9 cellular contexts compared by ENCODE assay signal in genomic region chr15:63938486-63939061, GRCh38.
A peak's percentile ranks its signal among the peaks of the same experiment; 100 is the strongest.
DNase-seq lines count a peak whose midpoint lies in the region; ATAC-seq and TF ChIP-seq lines count a peak whose summit lies in the region.
"Had no signal": no experiment of that assay in that cellular context is flagged by ENCODE, and none has a peak within 500 bp of the region (broad histone marks: within the 10 kb centered on the region; RNA-seq: fewer than 3 reads in every experiment).

No MANE protein-coding gene starts in this region.

- no peaks in the 10 kb centered on the region for H3K36me3 Mint-ChIP-seq in T-cell
- H3K36me3 Mint-ChIP-seq in HFFc6 (ENCODE audit: low read depth), result no peaks in the 10 kb centered on the region
- no peaks in the 10 kb centered on the region for H3K36me3 Mint-ChIP-seq in type B pancreatic cell

- POLR2A ChIA-PET in T-cell (lab: Charles Lee), result interaction anchor here in 1 of 2 donors (0.6 kb wide), 1 partner anchor 619 kb away, joined by 6 read pairs; no protein-coding TSS in a partner anchor

- H3K27ac ChIP-seq in SJCRH30, result no peak overlapping the region

- peak overlapping the region in 1 of 3 donors; percentile 58 for H3K4me3 Mint-ChIP-seq in T-cell
- H3K4me3 Mint-ChIP-seq in HFFc6, result no peak overlapping the region
- H3K4me3 Mint-ChIP-seq in type B pancreatic cell, result no peak overlapping the region

- no peaks in the 10 kb centered on the region for H3K9me3 Mint-ChIP-seq in T-cell
- H3K9me3 Mint-ChIP-seq in HFFc6, result no peaks in the 10 kb centered on the region
- H3K9me3 Mint-ChIP-seq in type B pancreatic cell, result no peaks in the 10 kb centered on the region

- CTCF ChIA-PET in T-cell (lab: Charles Lee), result interaction anchor here in 1 of 2 donors (0.6 to 0.7 kb wide), 4 partner anchors 9 to 537 kb away, joined by 3 to 6 read pairs (median 4); no protein-coding TSS in a partner anchor

- H3K4me1 ChIP-seq in skeletal muscle satellite cell (ENCODE audit: control insufficient read depth, insufficient read depth, low read length) (peaks cover 28% of the 10 kb centered on the region), SJCRH30 (peaks cover 11% of the 10 kb centered on the region; the same call in 1 of the 2 replicates)

- peak overlapping the region; percentile 94 to 95 for H3K27ac Mint-ChIP-seq in T-cell
- H3K27ac Mint-ChIP-seq in HFFc6, result no peak overlapping the region
- H3K27ac Mint-ChIP-seq in type B pancreatic cell, result no peak overlapping the region

- peak overlapping the region; percentile 38 for H3K4me2 ChIP-seq in skeletal muscle satellite cell (ENCODE audit: low read length)

- H3K36me3 ChIP-seq in skeletal muscle satellite cell (ENCODE audit: insufficient read depth, low read length) (no peaks in the 10 kb centered on the region), SJCRH30 (no peaks in the 10 kb centered on the region)
- H3K36me3 ChIP-seq: esophagus squamous epithelium had no signal

- DNase-seq in D341Med (ENCODE audit: low spot score) (peak; percentile 6), T-cell (no peak), dermis blood vessel endothelial cell (peak; percentile 43), SJCRH30 (no peak), NCI-H2227 treated with DMSO at 0.1 percent for 48 hours (lab: John Stamatoyannopoulos, UW) (no peak), HFFc6 (no peak), type B pancreatic cell (ENCODE audit: extremely low spot score, unreplicated experiment) (no peak)
- DNase-seq: esophagus squamous epithelium had no signal

- H3K4me1 Mint-ChIP-seq in T-cell (peaks cover 36 to 48% (median 36%) of the 10 kb centered on the region in 3 donors), HFFc6 (ENCODE audit: low read depth) (peaks cover 23% of the 10 kb centered on the region), type B pancreatic cell (ENCODE audit: unreplicated experiment) (peaks cover 13% of the 10 kb centered on the region)

- H3K4me3 ChIP-seq in skeletal muscle satellite cell (ENCODE audit: low read length), result peak overlapping the region; percentile 9
- H3K4me3 ChIP-seq in SJCRH30, result no peak overlapping the region
- H3K4me3 ChIP-seq: esophagus squamous epithelium had no signal

- H3K9me3 ChIP-seq in skeletal muscle satellite cell (replicated peaks; ENCODE audit: low read length) (no peaks in the 10 kb centered on the region), SJCRH30 (replicated peaks) (no peaks in the 10 kb centered on the region; the same call in 1 of the 2 replicates)
- H3K9me3 ChIP-seq: esophagus squamous epithelium had no signal

- TF ChIP-seq CTCF in HFFc6 (IDR thresholded peaks at IDR 0.05) (no peak), type B pancreatic cell (conservative IDR thresholded peaks at IDR 0.05) (no peak)

- no peaks in the 10 kb centered on the region for H3K27me3 ChIP-seq in skeletal muscle satellite cell (ENCODE audit: control insufficient read depth, insufficient read depth, low read length)
- no peaks in the 10 kb centered on the region for H3K27me3 ChIP-seq in SJCRH30
- H3K27me3 ChIP-seq: esophagus squamous epithelium had no signal

- no peak overlapping the region for H3K9ac ChIP-seq in skeletal muscle satellite cell (ENCODE audit: low read depth, low read length)

- peak in 3 of 4 experiments; percentile 18 to 46 (median 33) for ATAC-seq in T-cell (replicated peaks in 1 of 4)

- no peaks in the 10 kb centered on the region for H3K27me3 Mint-ChIP-seq in T-cell
- H3K27me3 Mint-ChIP-seq in HFFc6 (ENCODE audit: insufficient read depth), result no peaks in the 10 kb centered on the region; the same call in 1 of the 2 replicates
- H3K27me3 Mint-ChIP-seq in type B pancreatic cell, result no peaks in the 10 kb centered on the region

Comparison
In these comparisons a context has a peak if more than half of its experiments do, and no peak if none do; other contexts are left out.
1. DNase-seq: peak in D341Med (single experiment) and dermis blood vessel endothelial cell (single experiment); none in T-cell (0 of 34), SJCRH30 (0 of 2), NCI-H2227 treated with DMSO at 0.1 percent for 48 hours (single experiment), HFFc6 (single experiment) and type B pancreatic cell (single experiment).
2. H3K27ac Mint-ChIP-seq: peak in T-cell (2 of 2); none in HFFc6 (single experiment) and type B pancreatic cell (single experiment).